8 cellular contexts compared by ENCODE assay signal in genomic region chr12:107349008-107349747, GRCh38.
DNase-seq lines count a peak whose midpoint lies in the region; ATAC-seq lines count a peak whose summit lies in the region.

No MANE protein-coding gene starts in this region.

- no peak overlapping the region for H3K14ac ChIP-seq in trophoblast cell (ENCODE audit: low read length)

- no peak overlapping the region for H2AFZ ChIP-seq in trophoblast cell (ENCODE audit: insufficient read depth, low read length, poor library complexity)

- WGBS in trophoblast cell (ENCODE audit: extremely low coverage, insufficient coverage, insufficient read length): no CpG with 5 or more reads among the region's 5 CpGs

- no peak overlapping the region for H4K8ac ChIP-seq in trophoblast cell (ENCODE audit: low read depth, low read length)

- no peak overlapping the region for H2BK5ac ChIP-seq in trophoblast cell (ENCODE audit: low read depth, low read length, poor library complexity)

- H3K4me1 ChIP-seq in trophoblast cell (ENCODE audit: control insufficient read depth in 1 of 2, insufficient read depth in 2 of 2, low read length in 2 of 2): peaks cover 4% of the 10 kb centered on the region in 2 experiments

- H3K18ac ChIP-seq in trophoblast cell (ENCODE audit: low read length): no peak overlapping the region

- H4K12ac ChIP-seq in trophoblast cell (ENCODE audit: low read depth, low read length): no peak overlapping the region

- H3K4me2 ChIP-seq in trophoblast cell (ENCODE audit: low read length): no peak overlapping the region

- ATAC-seq in HG03439 (IDR thresholded peaks at IDR 0.05; ENCODE audit: unreplicated experiment): no peak

- H3K79me2 ChIP-seq in trophoblast cell (ENCODE audit: control insufficient read depth, insufficient read depth, low read length, poor library complexity): no peaks in the 10 kb centered on the region

- peak overlapping the region; percentile 57 for H3K27ac ChIP-seq in epithelial cell of prostate
- no peak overlapping the region for H3K27ac ChIP-seq in trophoblast cell (ENCODE audit: low read depth, low read length)

- H3K9me3 ChIP-seq in trophoblast cell (ENCODE audit: insufficient read depth, low read depth, low read length): no peaks in the 10 kb centered on the region

- no peak overlapping the region for H2AK5ac ChIP-seq in trophoblast cell (ENCODE audit: low read length)

- no peaks in the 10 kb centered on the region for H3K36me3 ChIP-seq in trophoblast cell (ENCODE audit: control insufficient read depth in 1 of 2, insufficient read depth in 2 of 2, low read length in 2 of 2)

- no peak overlapping the region for H3K4me3 ChIP-seq in trophoblast cell (ENCODE audit: low read depth, low read length)

- no peaks in the 10 kb centered on the region for H3K27me3 ChIP-seq in trophoblast cell (ENCODE audit: insufficient read depth, low read length)

- no peak overlapping the region for H3K9ac ChIP-seq in trophoblast cell (ENCODE audit: low read length)

- H4K91ac ChIP-seq in trophoblast cell (ENCODE audit: low read depth, low read length): no peak overlapping the region

- DNase-seq in EH (ENCODE audit: low read depth) (peak; percentile 68), NCI-H69 (lab: John Stamatoyannopoulos, UW) (peak; percentile 90), epithelial cell of prostate (ENCODE audit: low read depth, low spot score) (peak; percentile 92), trophoblast cell (peak; percentile 23 to 47), NCI-H2081 treated with DMSO at 0.1 percent for 48 hours (lab: John Stamatoyannopoulos, UW) (no peak), HCEC 1CT (no peak), AML-193 (lab: John Stamatoyannopoulos, UW) (no peak)

- no peak overlapping the region for H3K4ac ChIP-seq in trophoblast cell (ENCODE audit: low read depth, low read length)

- no peak overlapping the region for H3K23ac ChIP-seq in trophoblast cell (ENCODE audit: low read length)

- H3K79me1 ChIP-seq in trophoblast cell (ENCODE audit: low read length): no peaks in the 10 kb centered on the region

- no peak overlapping the region for H2BK12ac ChIP-seq in trophoblast cell (ENCODE audit: low read length)

- H2BK120ac ChIP-seq in trophoblast cell (ENCODE audit: insufficient read depth, low read length, poor library complexity): no peak overlapping the region

Comparison
In these comparisons a context has a peak if more than half of its experiments do, and no peak if none do; other contexts are left out.
1. DNase-seq: peak in EH (single experiment), NCI-H69 (single experiment), epithelial cell of prostate (single experiment) and trophoblast cell (2 of 2); none in NCI-H2081 treated with DMSO at 0.1 percent for 48 hours (single experiment), HCEC 1CT (single experiment) and AML-193 (0 of 2).